11 cellular contexts compared by ENCODE assay signal in the genomic region with DNA sequence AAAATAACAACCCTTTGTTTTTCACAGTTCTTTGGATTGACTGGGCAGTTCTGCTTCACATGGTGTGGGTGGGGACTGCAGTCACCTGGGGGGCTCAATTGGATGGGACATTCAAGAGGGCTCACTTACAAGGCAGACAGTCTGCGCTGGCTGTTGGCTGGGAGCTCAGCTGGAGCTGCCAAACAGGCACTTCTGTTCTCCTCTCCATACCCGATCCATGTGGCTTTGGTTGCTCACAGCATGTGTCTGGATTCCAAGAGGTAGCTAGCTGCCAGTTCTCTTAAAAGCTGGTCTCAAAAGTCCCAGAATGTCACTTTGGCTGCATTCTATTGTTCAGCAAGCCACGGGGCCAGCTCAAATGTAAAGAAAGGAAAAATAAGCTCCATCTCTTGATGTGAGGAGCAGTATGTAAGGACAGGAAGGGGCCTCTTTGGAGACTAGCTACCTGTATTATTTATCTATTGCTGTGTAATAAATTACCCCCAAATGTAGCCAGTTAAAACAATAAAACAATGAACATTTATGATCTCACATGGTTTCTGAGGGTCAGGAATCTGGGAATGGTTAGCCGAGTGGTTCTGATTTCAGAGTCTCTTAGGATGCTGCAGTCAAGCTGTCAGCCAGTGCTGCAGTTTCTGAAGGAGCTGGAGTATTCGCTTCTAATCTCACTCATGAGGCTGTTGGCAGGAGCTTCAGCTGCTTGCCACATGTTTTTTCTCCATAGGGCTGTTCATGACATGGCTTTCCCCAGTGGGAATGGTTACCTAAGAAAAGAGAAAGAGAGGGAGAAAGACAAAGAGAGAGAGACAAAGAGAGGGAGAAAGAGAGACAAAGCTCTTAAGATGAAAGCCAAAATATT.
DNase-seq lines count a peak whose midpoint lies in the region; ATAC-seq and TF ChIP-seq lines count a peak whose summit lies in the region.
"Had no signal": no experiment of that assay in that cellular context is flagged by ENCODE, and none has a peak within 500 bp of the region (broad histone marks: within the 10 kb centered on the region; RNA-seq: fewer than 3 reads in every experiment).

No MANE protein-coding gene starts in this region.

- H3K4me3 ChIP-seq in right cardiac atrium (ENCODE audit: low read length) (no peak overlapping the region), PC-3 (ENCODE audit: low read length) (no peak overlapping the region)
- H3K4me3 ChIP-seq: ascending aorta, upper lobe of left lung had no signal

- H3K27ac Mint-ChIP-seq in stimulated activated effector memory CD8-positive, alpha-beta T cell treated with anti-CD3 and anti-CD28 coated beads, Interleukin-12 subunit alpha, Interleukin-12 subunit beta, amount 100 ng/mL, for 72 hours, result no peak overlapping the region

- no peak overlapping the region for H3K4me2 ChIP-seq in PC-3 (ENCODE audit: low read length)

- H3K4me1 Mint-ChIP-seq in stimulated activated effector memory CD8-positive, alpha-beta T cell treated with anti-CD3 and anti-CD28 coated beads, Interleukin-12 subunit alpha, Interleukin-12 subunit beta, amount 100 ng/mL, for 72 hours, result no peaks in the 10 kb centered on the region

- H3K27me3 ChIP-seq in right cardiac atrium (ENCODE audit: control insufficient read depth, insufficient read depth) (no peaks in the 10 kb centered on the region), PC-3 (ENCODE audit: low read length) (peaks cover 40% of the 10 kb centered on the region)
- H3K27me3 ChIP-seq: ascending aorta, upper lobe of left lung had no signal

- H3K9ac ChIP-seq in PC-3 (ENCODE audit: low read length), result no peak overlapping the region

- peak; percentile 81 for DNase-seq in NCI-H1092 treated with DMSO at 0.1 percent for 48 hours (lab: John Stamatoyannopoulos, UW)
- peak; percentile 35 for DNase-seq in SK-MEL-5 (ENCODE audit: low read depth, low spot score)
- peak; percentile 30 to 73 (median 65) for DNase-seq in right cardiac atrium
- no peak for DNase-seq in stimulated activated effector memory CD8-positive, alpha-beta T cell treated with anti-CD3 and anti-CD28 coated beads, Interleukin-12 subunit alpha, Interleukin-12 subunit beta, amount 100 ng/mL, for 72 hours (ENCODE audit: low spot score in 2 of 2)
- no peak for DNase-seq in PC-3
- DNase-seq in foreskin melanocyte, result no peak
- DNase-seq: DMS153, upper lobe of left lung had no signal

- H3K9me2 ChIP-seq in PC-3 (replicated peaks; ENCODE audit: low read length), result no peaks in the 10 kb centered on the region

- H3K27ac ChIP-seq in right cardiac atrium (ENCODE audit: low read length) (no peak overlapping the region), PC-3 (ENCODE audit: low read length) (no peak overlapping the region)
- H3K27ac ChIP-seq: ascending aorta, upper lobe of left lung had no signal

- no TSS peak for BruUV-seq in PC-3 (replicated peaks; lab: Mats Ljungman, UMichigan)

- H3K36me3 Mint-ChIP-seq in stimulated activated effector memory CD8-positive, alpha-beta T cell treated with anti-CD3 and anti-CD28 coated beads, Interleukin-12 subunit alpha, Interleukin-12 subunit beta, amount 100 ng/mL, for 72 hours, result no peaks in the 10 kb centered on the region

- POLR2A ChIA-PET in PC-3 (lab: Charles Lee; ENCODE audit: unreplicated experiment), result no interaction called here

- no peaks in the 10 kb centered on the region for H3F3A ChIP-seq in PC-3 (ENCODE audit: low read length, unreplicated experiment)

- H3K79me2 ChIP-seq in PC-3 (ENCODE audit: low read length), result no peaks in the 10 kb centered on the region

- H3K4me1 ChIP-seq in right cardiac atrium (ENCODE audit: control insufficient read depth, insufficient read depth, low read length) (peaks cover 2% of the 10 kb centered on the region), PC-3 (ENCODE audit: insufficient read depth, low read length) (peaks cover 6% of the 10 kb centered on the region; the same call in 1 of the 2 replicates)
- H3K4me1 ChIP-seq: ascending aorta, upper lobe of left lung had no signal

- H3K36me3 ChIP-seq in PC-3 (ENCODE audit: low read depth, low read length), result no peaks in the 10 kb centered on the region
- H3K36me3 ChIP-seq: ascending aorta, upper lobe of left lung had no signal

- H3K9me3 ChIP-seq in right cardiac atrium (ENCODE audit: control insufficient read depth, low read length) (no peaks in the 10 kb centered on the region), PC-3 (ENCODE audit: low read length) (no peaks in the 10 kb centered on the region)
- H3K9me3 ChIP-seq: ascending aorta, upper lobe of left lung had no signal

- H4K20me1 ChIP-seq in PC-3 (ENCODE audit: low read length), result no peaks in the 10 kb centered on the region

- in situ Hi-C loops in SK-MEL-5 (cut with HindIII; ENCODE audit: low pct_unique_long_range_greater_than_20kb, low sequenced_read_pairs), result no loop called here

- ATAC-seq in right cardiac atrium (peak; percentile 72 to 89), PC-3 (no peak; the same call in 1 of the 2 replicates), HG02798 (IDR thresholded peaks at IDR 0.05; ENCODE audit: poor library complexity, unreplicated experiment) (no peak), GM18907 (IDR thresholded peaks at IDR 0.05; ENCODE audit: unreplicated experiment) (no peak)
- peak; percentile 16 for ATAC-seq in stimulated activated effector memory CD8-positive, alpha-beta T cell treated with anti-CD3 and anti-CD28 coated beads, Interleukin-12 subunit alpha, Interleukin-12 subunit beta, amount 100 ng/mL, for 72 hours

- WGBS in right cardiac atrium, result 24% methylated on average over 5 of the region's 5 CpGs

- no peak overlapping the region for H3K4me3 Mint-ChIP-seq in stimulated activated effector memory CD8-positive, alpha-beta T cell treated with anti-CD3 and anti-CD28 coated beads, Interleukin-12 subunit alpha, Interleukin-12 subunit beta, amount 100 ng/mL, for 72 hours

- H2AFZ ChIP-seq in PC-3 (ENCODE audit: low read length), result no peak overlapping the region

- CTCF ChIA-PET in PC-3 (lab: Charles Lee), result interaction anchor here (1.4 kb wide), 1 partner anchor 23 kb away, joined by 5 read pairs; no protein-coding TSS in a partner anchor

- TF ChIP-seq CTCF in PC-3 (conservative IDR thresholded peaks at IDR 0.05; ENCODE audit: low read depth, low read length), result no peak

- intact Hi-C loops in right cardiac atrium (cut with DNase I) (no loop called here), PC-3 (cut with micrococcal nuclease) (no loop called here)

- H3K9me3 Mint-ChIP-seq in stimulated activated effector memory CD8-positive, alpha-beta T cell treated with anti-CD3 and anti-CD28 coated beads, Interleukin-12 subunit alpha, Interleukin-12 subunit beta, amount 100 ng/mL, for 72 hours, result no peaks in the 10 kb centered on the region

Comparison
In these comparisons a context has a peak if more than half of its experiments do, and no peak if none do; other contexts are left out.
1. DNase-seq: peak in NCI-H1092 treated with DMSO at 0.1 percent for 48 hours (single experiment), SK-MEL-5 (single experiment) and right cardiac atrium (3 of 3); none in stimulated activated effector memory CD8-positive, alpha-beta T cell treated with anti-CD3 and anti-CD28 coated beads, Interleukin-12 subunit alpha, Interleukin-12 subunit beta, amount 100 ng/mL, for 72 hours (0 of 2), PC-3 (single experiment) and foreskin melanocyte (single experiment).
2. ATAC-seq: peak in right cardiac atrium (2 of 2) and stimulated activated effector memory CD8-positive, alpha-beta T cell treated with anti-CD3 and anti-CD28 coated beads, Interleukin-12 subunit alpha, Interleukin-12 subunit beta, amount 100 ng/mL, for 72 hours (single experiment); none in PC-3 (single experiment), HG02798 (single experiment) and GM18907 (single experiment).